In the genomic region with DNA sequence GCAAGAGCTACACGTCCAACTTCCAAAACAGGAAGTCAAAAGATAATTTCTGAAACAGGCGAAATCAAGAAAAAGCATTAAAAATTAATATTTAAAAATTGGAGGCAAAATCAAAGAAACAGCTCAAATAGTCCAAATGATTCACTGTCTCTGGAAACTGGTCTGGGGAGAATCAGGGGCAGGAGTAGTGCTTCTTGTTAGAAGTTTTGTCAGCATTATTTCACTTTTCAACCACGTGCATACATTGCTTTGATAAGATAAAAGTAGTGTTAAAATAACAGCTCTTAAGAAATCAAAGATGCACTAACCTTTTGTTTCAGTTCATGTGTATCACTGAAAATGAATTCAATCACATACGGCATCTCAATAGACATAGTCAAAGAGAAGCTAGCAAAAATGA, we compare ENCODE assay signal across 13 cellular contexts.
"Had no signal": no experiment of that assay in that cellular context is flagged by ENCODE, and none has a peak within 500 bp of the region (broad histone marks: within the 10 kb centered on the region; RNA-seq: fewer than 3 reads in every experiment).

No MANE protein-coding gene starts in this region.

- H3K27ac ChIP-seq: tibial nerve, vagina had no signal

- H3K4me3 Mint-ChIP-seq: activated CD8-positive, alpha-beta T cell treated with anti-CD3 and anti-CD28 coated beads, Interleukin-2, amount 10 ng/mL, durations not matched to agents 7 days and 5 days; activated naive CD4-positive, alpha-beta T cell treated with anti-CD3 and anti-CD28 coated beads, Interleukin-2, amount 50 U/mL, for 24 hours; naive thymus-derived CD8-positive, alpha-beta T cell; stimulated activated memory B cell treated with anti-CD40 and anti-IgM and Interleukin-4, amounts not matched to agents 10 μg/mL and 1 μg/mL and 100 μg/mL, for 72 hours had no signal

- H3K4me1 ChIP-seq: tibial nerve had no signal

- DNase-seq: activated CD4-positive, alpha-beta T cell treated with anti-CD3 and anti-CD28 coated beads for 1 hour; activated CD8-positive, alpha-beta T cell treated with anti-CD3 and anti-CD28 coated beads, Interleukin-2, amount 10 ng/mL, durations not matched to agents 7 days and 5 days; left colon; naive thymus-derived CD8-positive, alpha-beta T cell; occipital lobe; right cardiac atrium; T-helper 9 cell had no signal

- H3K27ac Mint-ChIP-seq: activated naive CD4-positive, alpha-beta T cell treated with anti-CD3 and anti-CD28 coated beads, Interleukin-2, amount 50 U/mL, for 24 hours; stimulated activated memory B cell treated with anti-CD40 and anti-IgM and Interleukin-4, amounts not matched to agents 10 μg/mL and 1 μg/mL and 100 μg/mL, for 72 hours had no signal

- H3K27me3 Mint-ChIP-seq: activated naive CD4-positive, alpha-beta T cell treated with anti-CD3 and anti-CD28 coated beads, Interleukin-2, amount 50 U/mL, for 24 hours; naive thymus-derived CD8-positive, alpha-beta T cell; progenitor cell of endocrine pancreas; stimulated activated memory B cell treated with anti-CD40 and anti-IgM and Interleukin-4, amounts not matched to agents 10 μg/mL and 1 μg/mL and 100 μg/mL, for 72 hours had no signal

- H3K4me1 Mint-ChIP-seq: stimulated activated memory B cell treated with anti-CD40 and anti-IgM and Interleukin-4, amounts not matched to agents 10 μg/mL and 1 μg/mL and 100 μg/mL, for 72 hours had no signal

- H3K9me3 Mint-ChIP-seq: activated naive CD4-positive, alpha-beta T cell treated with anti-CD3 and anti-CD28 coated beads, Interleukin-2, amount 50 U/mL, for 24 hours; naive thymus-derived CD8-positive, alpha-beta T cell; stimulated activated memory B cell treated with anti-CD40 and anti-IgM and Interleukin-4, amounts not matched to agents 10 μg/mL and 1 μg/mL and 100 μg/mL, for 72 hours had no signal

- H3K27me3 ChIP-seq: tibial nerve, vagina had no signal

- H3K9me3 ChIP-seq: tibial nerve, vagina had no signal

- ATAC-seq: left colon; naive thymus-derived CD8-positive, alpha-beta T cell; right cardiac atrium; stimulated activated memory B cell treated with anti-CD40 and anti-IgM and Interleukin-4, amounts not matched to agents 10 μg/mL and 1 μg/mL and 100 μg/mL, for 72 hours had no signal

- H3K4me3 ChIP-seq: smooth muscle cell, tibial nerve, vagina had no signal

- H3K4me2 ChIP-seq: smooth muscle cell had no signal
